29 cellular contexts compared by ENCODE assay signal in genomic region chr9:90929616-90930015, GRCh38.
"Had no signal": no experiment of that assay in that cellular context is flagged by ENCODE, and none has a peak within 500 bp of the region (broad histone marks: within the 10 kb centered on the region; RNA-seq: fewer than 3 reads in every experiment).

No MANE protein-coding gene starts in this region.

- DNase-seq: activated B cell treated with CpG ODN at 0.5 μM for 24 hours; activated CD4-positive, alpha-beta memory T cell treated with anti-CD3 and anti-CD28 coated beads, Interleukin-2, amount 10 ng/mL, durations not matched to agents 7 days and 5 days; activated CD4-positive, alpha-beta T cell treated with anti-CD3 and anti-CD28 coated beads for 1 hour; activated CD4-positive, alpha-beta T cell treated with anti-CD3 and anti-CD28 coated beads for 48 hours; activated CD8-positive, alpha-beta memory T cell treated with anti-CD3 and anti-CD28 coated beads for 24 hours; activated CD8-positive, alpha-beta memory T cell treated with anti-CD3 and anti-CD28 coated beads, Interleukin-2, amount 10 ng/mL, durations not matched to agents 7 days and 5 days; activated CD8-positive, alpha-beta memory T cell treated with anti-CD3 and anti-CD28 coated beads, Interleukin-2, amount 50 U/mL, for 48 hours; activated effector memory CD4-positive, alpha-beta T cell treated with Interleukin-2 at 50 U/mL for 16 hours; activated naive CD4-positive, alpha-beta T cell treated with anti-CD3 and anti-CD28 coated beads, Interleukin-2, amount 10 ng/mL, durations not matched to agents 7 days and 5 days; activated naive CD8-positive, alpha-beta T cell treated with anti-CD3 and anti-CD28 coated beads, Interleukin-2, amount 50 U/mL, for 24 hours; activated T-cell treated with anti-CD3 and anti-CD28 coated beads, Interleukin-2, amount 50 U/mL, for 48 hours; Kasumi-1; KG1; MG63; NCI-H1048; NCI-H1436 treated with DMSO at 0.1 percent for 48 hours; NCI-H1694 treated with DMSO at 0.1 percent for 48 hours; NCI-H2029; NCI-H526; NCI-H748 treated with DMSO at 0.1 percent for 48 hours; NK-92 treated with Interleukin-12 subunit alpha and Interleukin-12 subunit beta, amount 100 ng/mL, for 24 hours; PC-3; Peyer's patch; RPMI8226; SIG-M5; T-cell; T-helper 17 cell had no signal

- H3K27me3 ChIP-seq: MG63, Peyer's patch had no signal

- H3K36me3 ChIP-seq: MG63, Peyer's patch had no signal

- H3K4me3 ChIP-seq: MG63, Peyer's patch had no signal

- H3K4me1 ChIP-seq: Peyer's patch had no signal

- H3K27ac ChIP-seq: Peyer's patch, VCaP had no signal

- H3K9me3 ChIP-seq: MG63, Peyer's patch had no signal

- ATAC-seq: activated CD8-positive, alpha-beta memory T cell treated with anti-CD3 and anti-CD28 coated beads, Interleukin-2, amount 10 ng/mL, durations not matched to agents 7 days and 5 days; activated naive CD8-positive, alpha-beta T cell treated with anti-CD3 and anti-CD28 coated beads, Interleukin-2, amount 50 U/mL, for 24 hours; PC-3; SK-N-SH treated with all-trans-retinoic acid at 6 μM for 48 hours; T-cell; T-helper 17 cell had no signal
